Comparison of ENCODE assay signal across 20 cellular contexts in genomic region chr1:218451415-218451814, GRCh38.
DNase-seq lines count a peak whose midpoint lies in the region; ATAC-seq, FAIRE-seq and TF ChIP-seq lines count a peak whose summit lies in the region.
"Had no signal": no experiment of that assay in that cellular context is flagged by ENCODE, and none has a peak within 500 bp of the region (broad histone marks: within the 10 kb centered on the region; RNA-seq: fewer than 3 reads in every experiment).

No MANE protein-coding gene starts in this region.

- TF ChIP-seq EP300 in HepG2 (IDR thresholded peaks at IDR 0.05; ENCODE audit: low read depth in 2 of 2, low read length in 2 of 2) (no peak), HepG2 (CRISPR knock-in tag; IDR thresholded peaks at IDR 0.05; ENCODE audit: borderline replicate concordance) (no peak)

- peak overlapping the region; percentile 41; the same call in 1 of the 2 replicates for H3K27ac ChIP-seq in Panc1 (ENCODE audit: low read length)
- peak overlapping the region; percentile 68 for H3K27ac ChIP-seq in endodermal cell (ENCODE audit: low read depth, low read length)
- H3K27ac ChIP-seq in mesodermal cell (ENCODE audit: low read depth, low read length, severe bottlenecking), result peak overlapping the region; percentile 46
- H3K27ac ChIP-seq in HepG2 (ENCODE audit: extremely low read length, insufficient read depth, low read length), result no peak overlapping the region
- H3K27ac ChIP-seq: BLaER1 had no signal

- no peak for FAIRE-seq in HepG2 (lab: Jason Lieb, UNC)
- FAIRE-seq: A549, HTR-8/SVneo had no signal

- intact Hi-C loops in Panc1 (cut with micrococcal nuclease; ENCODE audit: unreplicated experiment), result no loop called here
- intact Hi-C loops in HepG2 (cut with micrococcal nuclease; ENCODE audit: unreplicated experiment), result no loop called here

- BruUV-seq in Panc1 (replicated peaks; lab: Mats Ljungman, UMichigan) (no TSS peak), HepG2 (replicated peaks; lab: Mats Ljungman, UMichigan) (no TSS peak)

- no peak overlapping the region for H3K27ac Mint-ChIP-seq in endodermal cell
- H3K27ac Mint-ChIP-seq: CD14-positive monocyte; CD4-positive, alpha-beta memory T cell; HFFc6 had no signal

- CTCF ChIA-PET in Panc1 (lab: Charles Lee) (no interaction called here), HepG2 (lab: Yijun Ruan, JAX; ENCODE audit: low intra/inter-chr PET ratio, low total read pairs) (no interaction called here)

- TF ChIP-seq CTCF in Panc1 (IDR thresholded peaks at IDR 0.05) (no peak), endodermal cell (conservative IDR thresholded peaks at IDR 0.05) (no peak), HepG2 (CRISPR knock-in tag; IDR thresholded peaks at IDR 0.05) (no peak)

- no peaks in the 10 kb centered on the region; the same call in 1 of the 2 replicates for H3K4me1 ChIP-seq in Panc1 (ENCODE audit: control insufficient read depth, insufficient read depth, low read length)
- no peaks in the 10 kb centered on the region for H3K4me1 ChIP-seq in endodermal cell (ENCODE audit: control insufficient read depth, insufficient read depth, low read length)
- H3K4me1 ChIP-seq in mesodermal cell (ENCODE audit: control insufficient read depth, insufficient read depth, low read length, poor library complexity, severe bottlenecking), result no peaks in the 10 kb centered on the region
- no peaks in the 10 kb centered on the region for H3K4me1 ChIP-seq in HepG2 (ENCODE audit: insufficient read depth, low read length)
- H3K4me1 ChIP-seq: A549, BLaER1 had no signal

- POLR2A ChIA-PET in Panc1 (lab: Charles Lee) (no interaction called here), HepG2 (lab: Yijun Ruan, JAX) (no interaction called here)

- no peak overlapping the region for H3K4me3 Mint-ChIP-seq in endodermal cell
- H3K4me3 Mint-ChIP-seq in activated T-cell treated with anti-CD3 and anti-CD28 coated beads, Interleukin-2, amount 50 U/mL, for 4 hours, result no peak overlapping the region
- H3K4me3 Mint-ChIP-seq: CD14-positive monocyte; CD4-positive, alpha-beta memory T cell; HFFc6 had no signal

- no peaks in the 10 kb centered on the region for H3K36me3 ChIP-seq in Panc1 (ENCODE audit: control insufficient read depth, insufficient read depth, low read length)
- H3K36me3 ChIP-seq in endodermal cell (ENCODE audit: control insufficient read depth, insufficient read depth, low read length), result no peaks in the 10 kb centered on the region
- no peaks in the 10 kb centered on the region for H3K36me3 ChIP-seq in mesodermal cell (ENCODE audit: control insufficient read depth, insufficient read depth, low read length)
- H3K36me3 ChIP-seq in HepG2 (replicated peaks in 1 of 2; ENCODE audit: control insufficient read depth in 1 of 2, insufficient read depth in 2 of 2, low read length in 2 of 2), result no peaks in the 10 kb centered on the region
- H3K36me3 ChIP-seq: BLaER1 had no signal

- TF ChIP-seq RAD21 in HepG2 (CRISPR knock-in tag; IDR thresholded peaks at IDR 0.05), result no peak

- TF ChIP-seq POLR2A in HepG2 (IDR thresholded peaks at IDR 0.05; ENCODE audit: insufficient read depth in 1 of 2, low read depth in 2 of 2, low read length in 2 of 2), result no peak

- H3K27me3 Mint-ChIP-seq in endodermal cell (ENCODE audit: insufficient read depth), result no peaks in the 10 kb centered on the region
- no peaks in the 10 kb centered on the region for H3K27me3 Mint-ChIP-seq in activated T-cell treated with anti-CD3 and anti-CD28 coated beads, Interleukin-2, amount 50 U/mL, for 4 hours (ENCODE audit: low read depth)

- DNase-seq in Panc1 (ENCODE audit: low read depth, low spot score) (no peak), SK-MEL-5 (ENCODE audit: low read depth, low spot score) (peak; percentile 65), endodermal cell (no peak), HepG2 (ENCODE audit: low spot score) (no peak)
- no peak for DNase-seq in activated T-cell treated with anti-CD3 and anti-CD28 coated beads, Interleukin-2, amount 50 U/mL, for 4 hours
- DNase-seq in activated CD4-positive, CD25-positive, alpha-beta regulatory T cell (lab: John Stamatoyannopoulos, UW), result no peak
- DNase-seq: Calu3; CD4-positive, alpha-beta memory T cell; DMS79 treated with DMSO at 0.1 percent for 48 hours; GF-D8; GOT3; H7; HFFc6 had no signal

- no peaks in the 10 kb centered on the region for H3K79me2 ChIP-seq in HepG2 (ENCODE audit: insufficient read depth, low read length)

- H3K4me1 Mint-ChIP-seq in endodermal cell, result no peaks in the 10 kb centered on the region
- no peaks in the 10 kb centered on the region for H3K4me1 Mint-ChIP-seq in activated T-cell treated with anti-CD3 and anti-CD28 coated beads, Interleukin-2, amount 50 U/mL, for 4 hours (ENCODE audit: low read depth)
- H3K4me1 Mint-ChIP-seq: CD4-positive, alpha-beta memory T cell had no signal

- H3K4me2 ChIP-seq in HepG2 (ENCODE audit: low read depth, low read length), result no peak overlapping the region
- H3K4me2 ChIP-seq: A549, BLaER1 had no signal

- H3K27me3 ChIP-seq in Panc1 (ENCODE audit: control insufficient read depth, insufficient read depth, low read length) (no peaks in the 10 kb centered on the region), endodermal cell (ENCODE audit: control insufficient read depth, insufficient read depth, low read length, poor library complexity, severe bottlenecking) (no peaks in the 10 kb centered on the region), HepG2 (ENCODE audit: control insufficient read depth in 1 of 2, insufficient read depth in 2 of 2, low read length in 2 of 2) (0 out of 5 replicates have a peak, but pooled peaks cover 0 to 3% of the 10 kb centered on the region in 2 experiments)
- H3K27me3 ChIP-seq: BLaER1 had no signal

- H3K9ac ChIP-seq in endodermal cell (ENCODE audit: extremely low read depth, low read length, poor library complexity, severe bottlenecking) (no peak overlapping the region), HepG2 (ENCODE audit: insufficient read depth, low read depth, low read length) (no peak overlapping the region)
- H3K9ac ChIP-seq: BLaER1 had no signal

- H3K36me3 Mint-ChIP-seq in endodermal cell (ENCODE audit: low read depth), result no peaks in the 10 kb centered on the region
- H3K36me3 Mint-ChIP-seq in activated T-cell treated with anti-CD3 and anti-CD28 coated beads, Interleukin-2, amount 50 U/mL, for 4 hours (ENCODE audit: insufficient read depth), result no peaks in the 10 kb centered on the region
- H3K36me3 Mint-ChIP-seq: CD14-positive monocyte; CD4-positive, alpha-beta memory T cell had no signal

- in situ Hi-C loops in Panc1 (cut with HindIII; ENCODE audit: low pct_unique_long_range_greater_than_20kb, low sequenced_read_pairs), result no loop called here
- in situ Hi-C loops in SK-MEL-5 (cut with HindIII; ENCODE audit: low pct_unique_long_range_greater_than_20kb, low sequenced_read_pairs), result no loop called here
- in situ Hi-C loops in HepG2 (cut with HindIII; ENCODE audit: extremely low pct_ligation_motif_present, low pct_unique_long_range_greater_than_20kb), result no loop called here

- H3K4me3 ChIP-seq in Panc1 (ENCODE audit: low read depth in 2 of 2, low read length in 2 of 2), result no peak overlapping the region
- no peak overlapping the region for H3K4me3 ChIP-seq in endodermal cell (ENCODE audit: low read length)
- no peak overlapping the region for H3K4me3 ChIP-seq in mesodermal cell (ENCODE audit: extremely low read depth, insufficient read depth, low read length, poor library complexity, severe bottlenecking)
- no peak overlapping the region for H3K4me3 ChIP-seq in HepG2 (replicated peaks in 1 of 3; ENCODE audit: insufficient read depth in 1 of 3, low read depth in 2 of 3, low read length in 3 of 3)
- H3K4me3 ChIP-seq: A549, BLaER1 had no signal

- H3K9me3 ChIP-seq in Panc1 (ENCODE audit: control insufficient read depth, insufficient read depth, low read depth, low read length), result no peaks in the 10 kb centered on the region; the same call in 1 of the 2 replicates
- H3K9me3 ChIP-seq in endodermal cell (ENCODE audit: control insufficient read depth, low read length), result no peaks in the 10 kb centered on the region
- H3K9me3 ChIP-seq in mesodermal cell (ENCODE audit: control insufficient read depth, low read length), result peaks cover 9% of the 10 kb centered on the region
- H3K9me3 ChIP-seq in HepG2 (ENCODE audit: low read length), result no peaks in the 10 kb centered on the region
- H3K9me3 ChIP-seq: BLaER1 had no signal

- no peak overlapping the region for H2AFZ ChIP-seq in HepG2 (ENCODE audit: low read length)

- 73 to 86% methylated on average over 3 of the region's 3 CpGs for WGBS in endodermal cell (ENCODE audit: insufficient coverage in 1 of 2, insufficient read length in 1 of 2), 2 experiments
- WGBS in mesodermal cell (ENCODE audit: insufficient coverage in 2 of 2), 2 experiments, result 75 to 90% methylated on average over 2 to 3 of the region's 3 CpGs
- WGBS in HepG2 (ENCODE audit: low lambda C conversion rate), result 13% methylated on average over 3 of the region's 3 CpGs

- peaks cover 6% of the 10 kb centered on the region for H3K9me3 Mint-ChIP-seq in endodermal cell
- no peaks in the 10 kb centered on the region for H3K9me3 Mint-ChIP-seq in activated T-cell treated with anti-CD3 and anti-CD28 coated beads, Interleukin-2, amount 50 U/mL, for 4 hours
- H3K9me3 Mint-ChIP-seq: HFFc6 had no signal

- no peak for ATAC-seq in Panc1
- no peak for ATAC-seq in activated T-cell treated with anti-CD3 and anti-CD28 coated beads, Interleukin-2, amount 50 U/mL, for 4 hours
- no peak for ATAC-seq in HepG2
- ATAC-seq in GM21529 (IDR thresholded peaks at IDR 0.05; ENCODE audit: unreplicated experiment), result no peak
- ATAC-seq: HCT116 had no signal

- no peaks in the 10 kb centered on the region for H4K20me1 ChIP-seq in HepG2 (ENCODE audit: insufficient read depth, low read length)
- H4K20me1 ChIP-seq: BLaER1 had no signal

TF ChIP-seq in HepG2, 621 proteins besides CTCF, POLR2A, EP300 and RAD21 (continues in another document):
- no peak for TF ChIP-seq MTF1 (CRISPR knock-in tag; IDR thresholded peaks at IDR 0.05)
- TF ChIP-seq NFKBIZ (CRISPR knock-in tag; IDR thresholded peaks at IDR 0.05), result no peak
- TF ChIP-seq KLF11 (CRISPR knock-in tag; IDR thresholded peaks at IDR 0.05), result no peak
- TF ChIP-seq SNRNP70 (IDR thresholded peaks at IDR 0.05; ENCODE audit: low read depth, low read length), result no peak
- TF ChIP-seq ZKSCAN1 (IDR thresholded peaks at IDR 0.05; ENCODE audit: low read length), result no peak
- no peak for TF ChIP-seq RORA (CRISPR knock-in tag; IDR thresholded peaks at IDR 0.05)
- no peak for TF ChIP-seq ZNF367 (CRISPR knock-in tag; IDR thresholded peaks at IDR 0.05; ENCODE audit: borderline replicate concordance)
